In the genomic region with DNA sequence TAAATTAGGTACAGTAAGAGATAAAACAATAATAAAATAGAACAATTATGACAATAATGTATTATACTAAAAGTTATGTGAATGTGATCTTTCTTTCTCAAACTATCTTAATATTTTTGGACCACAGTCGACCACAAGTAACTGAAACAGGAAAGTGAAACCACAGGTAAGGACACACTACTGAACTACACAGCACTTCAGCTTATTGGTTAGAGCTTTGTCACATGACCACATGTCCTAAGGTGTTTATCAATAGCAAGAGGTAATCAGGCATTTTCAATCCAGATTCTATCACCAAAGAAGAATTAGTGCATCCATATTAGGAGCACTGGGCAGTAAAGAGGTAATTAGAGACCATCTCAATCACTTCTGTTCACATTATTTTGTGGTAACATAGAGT, we compare ENCODE assay signal across 20 cellular contexts.
"Had no signal": no experiment of that assay in that cellular context is flagged by ENCODE, and none has a peak within 500 bp of the region (broad histone marks: within the 10 kb centered on the region; RNA-seq: fewer than 3 reads in every experiment).

No MANE protein-coding gene starts in this region.

- FAIRE-seq: islet of Langerhans had no signal

- H3K4me3 Mint-ChIP-seq: activated CD4-positive, alpha-beta T cell treated with anti-CD3 and anti-CD28 coated beads for 36 hours; activated CD8-positive, alpha-beta T cell treated with anti-CD3 and anti-CD28 coated beads for 36 hours; activated T-cell treated with anti-CD3 and anti-CD28 coated beads, Interleukin-2, amount 50 U/mL, for 4 hours; endodermal cell; neural crest cell; type B pancreatic cell had no signal

- H3K4me1 ChIP-seq: lower lobe of right lung, prostate gland had no signal

- H3K27me3 Mint-ChIP-seq: activated CD4-positive, alpha-beta T cell treated with anti-CD3 and anti-CD28 coated beads for 36 hours; activated CD8-positive, alpha-beta T cell treated with anti-CD3 and anti-CD28 coated beads for 36 hours; type B pancreatic cell had no signal

- H3K36me3 Mint-ChIP-seq: activated naive CD4-positive, alpha-beta T cell treated with anti-CD3 and anti-CD28 coated beads, Interleukin-2, amount 50 U/mL, for 72 hours; type B pancreatic cell had no signal

- ATAC-seq: left colon, right cardiac atrium had no signal

- H3K27me3 ChIP-seq: cardiac muscle cell, dorsolateral prefrontal cortex had no signal

- H3K4me3 ChIP-seq: cardiac muscle cell, dorsolateral prefrontal cortex, lower lobe of right lung, prostate gland, skin epidermis had no signal

- H3K27ac Mint-ChIP-seq: activated CD4-positive, alpha-beta T cell treated with anti-CD3 and anti-CD28 coated beads for 36 hours; activated CD8-positive, alpha-beta T cell treated with anti-CD3 and anti-CD28 coated beads for 36 hours; activated naive CD4-positive, alpha-beta T cell treated with anti-CD3 and anti-CD28 coated beads, Interleukin-2, amount 50 U/mL, for 72 hours; endodermal cell had no signal

- H3K9me3 ChIP-seq: lower lobe of right lung, prostate gland had no signal

- DNase-seq: activated CD4-positive, alpha-beta T cell treated with anti-CD3 and anti-CD28 coated beads for 36 hours; activated CD8-positive, alpha-beta T cell treated with anti-CD3 and anti-CD28 coated beads for 36 hours; activated effector memory CD4-positive, alpha-beta T cell treated with anti-CD3 and anti-CD28 coated beads, Interleukin-2, amount 50 U/mL, for 16 hours; activated T-cell treated with anti-CD3 and anti-CD28 coated beads, Interleukin-2, amount 50 U/mL, for 4 hours; dorsolateral prefrontal cortex; endodermal cell; left colon; lower lobe of right lung; midbrain; right cardiac atrium; stimulated activated CD4-positive, alpha-beta T cell treated with anti-CD3 and anti-CD28 coated beads, Interleukin-15, amount 100 ng/mL, for 24 hours; stimulated activated CD4-positive, alpha-beta T cell treated with anti-CD3 and anti-CD28 coated beads, Interleukin-4, amount 100 ng/mL, for 24 hours; stimulated activated naive CD8-positive, alpha-beta T cell treated with anti-CD3 and anti-CD28 coated beads, Interleukin-15, Interleukin-2, amounts not matched to agents 100 U/mL and 50 U/mL, for 24 hours had no signal

- H3K36me3 ChIP-seq: cardiac muscle cell, lower lobe of right lung, prostate gland had no signal

- H3K4me1 Mint-ChIP-seq: endodermal cell, neural crest cell had no signal

- H3K27ac ChIP-seq: cardiac muscle cell, dorsolateral prefrontal cortex, lower lobe of right lung, prostate gland, skin epidermis had no signal

- H3K9me3 Mint-ChIP-seq: activated CD8-positive, alpha-beta T cell treated with anti-CD3 and anti-CD28 coated beads for 36 hours; activated T-cell treated with anti-CD3 and anti-CD28 coated beads, Interleukin-2, amount 50 U/mL, for 4 hours; endodermal cell; neural crest cell; type B pancreatic cell had no signal
